Comparison of ENCODE assay signal across 8 cellular contexts in genomic region chr22:47043835-47044721, GRCh38.
DNase-seq lines count a peak whose midpoint lies in the region; ATAC-seq and TF ChIP-seq lines count a peak whose summit lies in the region.

No MANE protein-coding gene starts in this region.

- peaks cover 13% of the 10 kb centered on the region for H3K4me1 Mint-ChIP-seq in CD14-positive monocyte

- no peak for TF ChIP-seq EP300 in Ishikawa (IDR thresholded peaks at IDR 0.05; ENCODE audit: borderline replicate concordance)

- no peak for TF ChIP-seq CTCF in CD14-positive monocyte (IDR thresholded peaks at IDR 0.05)

- intact Hi-C loops in CD14-positive monocyte (cut with micrococcal nuclease), result no loop called here

- H3K9me3 Mint-ChIP-seq in CD14-positive monocyte, result peaks cover 0 to 2% (median 0%) of the 10 kb centered on the region in 7 donors

- peak overlapping the region in 1 of 2 donors; percentile 6 for H3K4me3 Mint-ChIP-seq in CD14-positive monocyte

- H3K36me3 Mint-ChIP-seq in CD14-positive monocyte, result peaks cover 19 to 23% of the 10 kb centered on the region in 2 donors

- peaks cover 0 to 3% (median 0%) of the 10 kb centered on the region in 3 donors for H3K27me3 Mint-ChIP-seq in CD14-positive monocyte (ENCODE audit: low read depth in 3 of 3)

- H3K27ac Mint-ChIP-seq in CD14-positive monocyte, result peak overlapping the region in 6 of 7 donors; percentile 17 to 79 (median 68)

- DNase-seq in CD14-positive monocyte (ENCODE audit: low spot score), result peak; percentile 37
- peak; percentile 77 for DNase-seq in SW480 (ENCODE audit: low spot score)
- DNase-seq in islet precursor cell, result peak; percentile 69
- DNase-seq in midbrain (lab: John Stamatoyannopoulos, UW), result no peak
- DNase-seq in effector CD8-positive, alpha-beta T cell (lab: John Stamatoyannopoulos, UW), result no peak

- ATAC-seq in GM21367 (IDR thresholded peaks at IDR 0.05; ENCODE audit: unreplicated experiment) (no peak), GM18498 (IDR thresholded peaks at IDR 0.05; ENCODE audit: unreplicated experiment) (no peak)

- TF ChIP-seq RAD21 in Ishikawa (IDR thresholded peaks at IDR 0.05; ENCODE audit: low read depth), result no peak

TF ChIP-seq in Ishikawa, 13 proteins besides CTCF, POLR2A, EP300 and RAD21:
- TF ChIP-seq TEAD4 (IDR thresholded peaks at IDR 0.05) (0 out of 2 replicates have a peak, but pooled peaks have one; percentile 7), TCF12 (IDR thresholded peaks at IDR 0.05; ENCODE audit: low read depth) (no peak), TAF1 (IDR thresholded peaks at IDR 0.05; ENCODE audit: low read depth) (no peak), CEBPB (IDR thresholded peaks at IDR 0.05) (peak; percentile 28; the same call in 1 of the 2 replicates), FOXM1 (IDR thresholded peaks at IDR 0.05; ENCODE audit: borderline replicate concordance, low read depth) (no peak), NFIC (IDR thresholded peaks at IDR 0.05) (no peak)

Comparison
In these comparisons a context has a peak if more than half of its experiments do, and no peak if none do; other contexts are left out.
1. DNase-seq: peak in CD14-positive monocyte (single experiment), SW480 (single experiment) and islet precursor cell (single experiment); none in midbrain (single experiment) and effector CD8-positive, alpha-beta T cell (single experiment).